ENCODE assay signal across 30 cellular contexts in genomic region chr9:95270790-95271189, GRCh38.
"Had no signal": no experiment of that assay in that cellular context is flagged by ENCODE, and none has a peak within 500 bp of the region (broad histone marks: within the 10 kb centered on the region; RNA-seq: fewer than 3 reads in every experiment).

No MANE protein-coding gene starts in this region.

- H3K27me3 ChIP-seq: ascending aorta, body of pancreas, MG63, SJCRH30 had no signal

- H3K4me3 Mint-ChIP-seq: activated CD8-positive, alpha-beta T cell treated with anti-CD3 and anti-CD28 coated beads, Interleukin-2, amount 10 ng/mL, durations not matched to agents 7 days and 5 days; activated naive CD4-positive, alpha-beta T cell treated with anti-CD3 and anti-CD28 coated beads, Interleukin-2, amount 50 U/mL, for 24 hours; activated naive CD8-positive, alpha-beta T cell treated with anti-CD3 and anti-CD28 coated beads, Interleukin-2, amount 50 U/mL, for 24 hours had no signal

- H3K4me2 ChIP-seq: SK-N-SH had no signal

- H3K4me1 ChIP-seq: ascending aorta, SJCRH30 had no signal

- ATAC-seq: activated CD4-positive, CD25-positive, alpha-beta regulatory T cell treated with anti-CD3 and anti-CD28 coated beads, Interleukin-2, amount 50 U/mL, for 24 hours; activated CD8-positive, alpha-beta T cell treated with anti-CD3 and anti-CD28 coated beads, Interleukin-2, amount 10 ng/mL, durations not matched to agents 7 days and 5 days; activated naive CD8-positive, alpha-beta T cell treated with anti-CD3 and anti-CD28 coated beads, Interleukin-2, amount 50 U/mL, for 24 hours; Panc1; Right ventricle myocardium inferior had no signal

- H3K36me3 ChIP-seq: ascending aorta, MG63, SJCRH30 had no signal

- H3K9me3 Mint-ChIP-seq: activated naive CD4-positive, alpha-beta T cell treated with anti-CD3 and anti-CD28 coated beads, Interleukin-2, amount 50 U/mL, for 24 hours; activated naive CD8-positive, alpha-beta T cell treated with anti-CD3 and anti-CD28 coated beads, Interleukin-2, amount 50 U/mL, for 24 hours had no signal

- H3K27ac ChIP-seq: ascending aorta, SJCRH30 had no signal

- H3K4me3 ChIP-seq: ascending aorta, body of pancreas, MG63, SJCRH30 had no signal

- DNase-seq: activated CD4-positive, alpha-beta T cell treated with anti-CD3 and anti-CD28 coated beads for 4 hours; activated CD4-positive, alpha-beta T cell treated with anti-CD3 and anti-CD28 coated beads, Interleukin-2, amount 50 U/mL, for 4 hours; activated CD8-positive, alpha-beta memory T cell treated with anti-CD3 and anti-CD28 coated beads, Interleukin-2, amount 50 U/mL, for 48 hours; activated CD8-positive, alpha-beta T cell treated with anti-CD3 and anti-CD28 coated beads, Interleukin-2, amount 10 ng/mL, durations not matched to agents 7 days and 5 days; activated naive CD4-positive, alpha-beta T cell; activated naive CD8-positive, alpha-beta T cell treated with anti-CD3 and anti-CD28 coated beads, Interleukin-2, amount 50 U/mL, for 24 hours; activated T-cell treated with anti-CD3 and anti-CD28 coated beads, Interleukin-2, amount 50 U/mL, for 1 hour; amniotic stem cell; central memory CD4-positive, alpha-beta T cell; MG63; MV-4-11; NCI-H1417 treated with DMSO at 0.1 percent for 48 hours; NCI-H1694 treated with DMSO at 0.1 percent for 48 hours; NCI-H2029 treated with DMSO at 0.1 percent for 48 hours; NCI-H446; NCI-H526; NCI-H774; NK-92 treated with Interleukin-12 subunit alpha and Interleukin-12 subunit beta, amount 100 ng/mL, for 24 hours; OCI-M1; RPMI8226; SJCRH30; SK-N-SH; T-helper 1 cell had no signal

- H3K9ac ChIP-seq: SK-N-SH had no signal

- FAIRE-seq: bronchial epithelial cell had no signal

- H3K27me3 Mint-ChIP-seq: activated naive CD4-positive, alpha-beta T cell treated with anti-CD3 and anti-CD28 coated beads, Interleukin-2, amount 50 U/mL, for 24 hours; activated naive CD8-positive, alpha-beta T cell treated with anti-CD3 and anti-CD28 coated beads, Interleukin-2, amount 50 U/mL, for 24 hours had no signal

- H3K27ac Mint-ChIP-seq: activated CD8-positive, alpha-beta T cell treated with anti-CD3 and anti-CD28 coated beads, Interleukin-2, amount 10 ng/mL, durations not matched to agents 7 days and 5 days; activated naive CD4-positive, alpha-beta T cell treated with anti-CD3 and anti-CD28 coated beads, Interleukin-2, amount 50 U/mL, for 24 hours; activated naive CD8-positive, alpha-beta T cell treated with anti-CD3 and anti-CD28 coated beads, Interleukin-2, amount 50 U/mL, for 24 hours had no signal

- H3K9me3 ChIP-seq: ascending aorta, body of pancreas, MG63, SK-N-SH had no signal
